9 cellular contexts compared by ENCODE assay signal in genomic region chr9:107491081-107492053, GRCh38. TPM values are rescaled to one million over a fixed set of nuclear protein-coding genes. Genes with fewer than 3 reads are reported as not detected.
A peak's percentile ranks its signal among the peaks of the same experiment; 100 is the strongest.
DNase-seq lines count a peak whose midpoint lies in the region; ATAC-seq and TF ChIP-seq lines count a peak whose summit lies in the region.
"Had no signal": no experiment of that assay in that cellular context is flagged by ENCODE, and none has a peak within 500 bp of the region (broad histone marks: within the 10 kb centered on the region; RNA-seq: fewer than 3 reads in every experiment).

No MANE protein-coding gene starts in this region.

- peak overlapping the region; percentile 96 for H3K4me2 ChIP-seq in GM23338

- peak overlapping the region; percentile 80 for H3K4me3 Mint-ChIP-seq in GM23338

- WGBS in adrenal gland, 4 donors = 12 to 17% (median 16%) methylated on average over 35 to 43 of the region's 43 CpGs

- peaks cover 60% of the 10 kb centered on the region for H3K27me3 ChIP-seq in GM23338 (ENCODE audit: insufficient read depth)
- H3K27me3 ChIP-seq in adrenal gland = no peaks in the 10 kb centered on the region

- no peak overlapping the region for H3K27ac Mint-ChIP-seq in GM23338

- no peaks in the 10 kb centered on the region for H3K9me3 ChIP-seq in adrenal gland (replicated peaks in 1 of 3)

- peaks cover 10% of the 10 kb centered on the region; the same call in 1 of the 2 replicates for H3F3A ChIP-seq in GM23338 (replicated peaks; ENCODE audit: low read depth)

- intact Hi-C loops in adrenal gland (cut with DNase I) = no loop called here

- H4K20me1 ChIP-seq in GM23338 (replicated peaks; ENCODE audit: insufficient read depth) = no peaks in the 10 kb centered on the region

- ATAC-seq in GM23338 (no peak), HG03025 (IDR thresholded peaks at IDR 0.05; ENCODE audit: low FRiP score, unreplicated experiment) (no peak)

- TF ChIP-seq POLR2A in adrenal gland (IDR thresholded peaks at IDR 0.05) = no peak

- H3K27ac ChIP-seq in GM23338 (ENCODE audit: low read depth) = no peak overlapping the region
- peak overlapping the region in 3 of 5 donors; percentile 86 to 97 (median 94) for H3K27ac ChIP-seq in adrenal gland

- H3K27me3 Mint-ChIP-seq in GM23338 (ENCODE audit: insufficient read depth, low read depth, poor library complexity) = peaks cover 54% of the 10 kb centered on the region

- peaks cover 22% of the 10 kb centered on the region; the same call in 2 of the 3 replicates for H3K4me1 Mint-ChIP-seq in GM23338

- H3K36me3 ChIP-seq in GM23338 (ENCODE audit: insufficient read depth) (no peaks in the 10 kb centered on the region), adrenal gland (replicated peaks in 1 of 2) (no peaks in the 10 kb centered on the region)

- H3K4me1 ChIP-seq in GM23338 (ENCODE audit: insufficient read depth) (peaks cover 18% of the 10 kb centered on the region), adrenal gland (replicated peaks in 1 of 2) (peaks cover 9 to 32% of the 10 kb centered on the region in 2 donors)

- peaks cover 3% of the 10 kb centered on the region; the same call in 1 of the 3 replicates for H3K9me3 Mint-ChIP-seq in GM23338

- no peaks in the 10 kb centered on the region for H3K9me2 ChIP-seq in GM23338 (ENCODE audit: insufficient read depth)

- H3K36me3 Mint-ChIP-seq in GM23338 (ENCODE audit: low read depth) = no peaks in the 10 kb centered on the region

- TF ChIP-seq CTCF in GM23338 (conservative IDR thresholded peaks at IDR 0.05; ENCODE audit: low read depth in 2 of 2) (no peak), adrenal gland (IDR thresholded peaks at IDR 0.05) (no peak)

- peak overlapping the region; percentile 82 for H3K4me3 ChIP-seq in GM23338
- H3K4me3 ChIP-seq in adrenal gland = peak overlapping the region in 2 of 4 donors; percentile 13 to 84
- peak overlapping the region; percentile 41 for H3K4me3 ChIP-seq in iPS-11a (ENCODE audit: low read depth, low read length)

- peak; percentile 53 for DNase-seq in GM23338 (ENCODE audit: low spot score)
- DNase-seq in adrenal gland = peak; percentile 23 to 69 (median 55)
- peak; percentile 23 for DNase-seq in renal cortical epithelial cell (ENCODE audit: low read depth)
- DNase-seq in mesenteric fat pad (ENCODE audit: low spot score) = no peak
- no peak for DNase-seq in OCI-M1 (lab: John Stamatoyannopoulos, UW)
- no peak for DNase-seq in NCI-H82 (lab: John Stamatoyannopoulos, UW)
- DNase-seq: activated CD4-positive, CD25-positive, alpha-beta regulatory T cell had no signal

- peak overlapping the region; percentile 97 for H2AFZ ChIP-seq in GM23338

- H3K79me2 ChIP-seq in GM23338 (replicated peaks; ENCODE audit: insufficient read depth) = no peaks in the 10 kb centered on the region

TF ChIP-seq in GM23338, 12 proteins besides CTCF, POLR2A, EP300 and RAD21:
- peak; percentile 23 for TF ChIP-seq EZH2 (IDR thresholded peaks at IDR 0.05; ENCODE audit: low read depth, unreplicated experiment)
- no peak for TF ChIP-seq EZH2phosphoT487 (IDR thresholded peaks at IDR 0.05; ENCODE audit: unreplicated experiment)
TF ChIP-seq in GM23338: peak in this region for 1.

RNA-seq across cellular contexts. Expression of gene KLF4, which starts 1.8 kb away (rescaled TPM):
- 26.8 and 29.8 TPM in 2 replicates for total RNA-seq in GM23338 (2014; rRNA removed; shearing (Covaris generic))
- polyA plus RNA-seq in GM23338 (2016; fragmentation: Nextera tagmentation; extraction: Ambion mirVana) = 6.0 and 8.3 TPM in 2 replicates
- total RNA-seq in adrenal gland = 10 to 100 TPM in 7 of 8 donors, 1 to 10 TPM in 1; 6.3 to 58.3 (median 18.0) TPM
- polyA plus RNA-seq in adrenal gland = 10 to 100 TPM in 1 of 3 donors, 1 to 10 TPM in 2; 6.9 to 14.2 (median 8.7) TPM
- total RNA-seq in renal cortical epithelial cell = 3.2 and 3.3 TPM in 2 replicates
- 386 TPM for total RNA-seq in mesenteric fat pad

Comparison
In these comparisons a context has a peak if more than half of its experiments do, and no peak if none do; other contexts are left out.
1. DNase-seq: peak in GM23338 (single experiment), adrenal gland (7 of 7) and renal cortical epithelial cell (single experiment); none in mesenteric fat pad (single experiment), OCI-M1 (single experiment) and NCI-H82 (single experiment).